Comparison of ENCODE assay signal across 11 cellular contexts in the genomic region with DNA sequence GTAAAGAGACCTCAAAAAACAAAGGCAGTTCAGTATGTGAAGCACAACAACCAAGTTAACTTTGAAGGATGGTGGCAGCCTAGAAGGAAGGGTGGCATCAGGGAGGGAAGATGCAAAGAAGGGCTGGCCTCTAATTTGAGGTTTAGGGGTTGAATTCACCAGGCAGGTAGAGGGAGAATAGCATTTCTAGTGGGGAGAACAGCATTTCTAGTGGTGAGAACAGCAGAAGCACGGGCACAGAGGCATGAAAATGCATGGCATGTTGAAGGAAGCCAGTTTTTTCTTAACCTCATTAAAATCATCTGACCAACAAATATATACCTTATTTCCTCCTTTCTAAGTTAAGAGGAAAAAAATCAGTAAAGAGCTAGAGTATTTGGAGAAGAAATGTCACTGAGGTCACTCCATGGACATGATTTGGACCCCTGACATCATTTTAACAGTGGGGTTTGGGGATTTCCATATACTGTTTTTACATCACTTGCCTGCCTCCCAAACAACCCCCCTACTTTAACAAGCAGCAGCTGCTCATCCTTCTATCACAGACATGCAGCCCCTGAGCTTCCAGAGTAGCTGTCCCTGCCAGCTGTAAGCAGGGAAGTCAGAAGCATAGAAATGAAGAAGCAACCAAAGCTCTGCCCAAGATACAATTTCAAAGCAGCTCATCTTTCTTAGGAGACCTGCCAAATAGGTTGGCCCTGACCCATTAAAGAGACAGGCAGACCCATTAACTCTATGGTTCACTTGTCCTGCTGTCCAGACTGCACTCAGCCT. TPM values are rescaled to one million over a fixed set of nuclear protein-coding genes. Genes with fewer than 3 reads are reported as not detected.
DNase-seq lines count a peak whose midpoint lies in the region; ATAC-seq, FAIRE-seq and TF ChIP-seq lines count a peak whose summit lies in the region.
"Had no signal": no experiment of that assay in that cellular context is flagged by ENCODE, and none has a peak within 500 bp of the region (broad histone marks: within the 10 kb centered on the region; RNA-seq: fewer than 3 reads in every experiment).

No MANE protein-coding gene starts in this region.

- H3K9me3 ChIP-seq in AG04450 (ENCODE audit: control insufficient read depth, insufficient read depth, low read length), result no peaks in the 10 kb centered on the region
- no peaks in the 10 kb centered on the region for H3K9me3 ChIP-seq in muscle layer of colon (ENCODE audit: low read length)
- H3K9me3 ChIP-seq in tibial artery, result no peaks in the 10 kb centered on the region
- H3K9me3 ChIP-seq: HAP-1 had no signal

- H3K36me3 ChIP-seq in muscle layer of colon (ENCODE audit: insufficient read depth, low read length) (no peaks in the 10 kb centered on the region), H7 (replicated peaks; ENCODE audit: control insufficient read depth, insufficient read depth, low read length) (no peaks in the 10 kb centered on the region), tibial artery (no peaks in the 10 kb centered on the region)
- H3K36me3 ChIP-seq: HAP-1 had no signal

- peaks cover 9% of the 10 kb centered on the region for H3K36me3 Mint-ChIP-seq in central memory CD8-positive, alpha-beta T cell (ENCODE audit: insufficient read depth)
- peaks cover 20% of the 10 kb centered on the region for H3K36me3 Mint-ChIP-seq in T-cell

- H3K4me1 ChIP-seq in muscle layer of colon (ENCODE audit: insufficient read depth, low read length) (peaks cover 51% of the 10 kb centered on the region), tibial artery (peaks cover 0 to 30% (median 13%) of the 10 kb centered on the region in 4 donors)
- H3K4me1 ChIP-seq: HAP-1 had no signal

- CTCF ChIA-PET in AG04450 (lab: Charles Lee), result interaction anchor here (0.6 to 1.3 kb wide), 3 partner anchors 14 to 164 kb away, joined by 3 to 7 read pairs (median 3); partner anchors contain the start of gene TIMMDC1
- CTCF ChIA-PET in T-cell (lab: Charles Lee), result interaction anchor here in 1 of 2 donors (0.7 to 0.8 kb wide), 2 partner anchors 33 to 249 kb away, joined by 3 to 4 read pairs; no protein-coding TSS in a partner anchor

- no peak overlapping the region for H3K4me3 Mint-ChIP-seq in central memory CD8-positive, alpha-beta T cell
- no peak overlapping the region for H3K4me3 Mint-ChIP-seq in T-cell

- ATAC-seq in central memory CD8-positive, alpha-beta T cell (replicated peaks; ENCODE audit: extremely low read depth, poor library complexity, severe bottlenecking), result no peak
- no peak for ATAC-seq in T-cell (replicated peaks in 1 of 4)

- H3K27ac Mint-ChIP-seq in central memory CD8-positive, alpha-beta T cell (ENCODE audit: low read depth), result peak overlapping the region; percentile 3
- no peak overlapping the region for H3K27ac Mint-ChIP-seq in T-cell

- DNase-seq in AG04450 (ENCODE audit: low read depth, low spot score) (no peak), GM12891 (ENCODE audit: insufficient read length, low spot score) (no peak), H7 (no peak), HPDE6-E6E7 (ENCODE audit: extremely low spot score) (no peak), T-cell (no peak), tibial artery (no peak)
- DNase-seq in central memory CD8-positive, alpha-beta T cell (ENCODE audit: low spot score in 2 of 2), result no peak
- DNase-seq: T-helper 9 cell had no signal

- H3K27me3 Mint-ChIP-seq in central memory CD8-positive, alpha-beta T cell, result no peaks in the 10 kb centered on the region
- no peaks in the 10 kb centered on the region for H3K27me3 Mint-ChIP-seq in T-cell

- H3K27ac ChIP-seq in AG04450 (ENCODE audit: low read depth, low read length) (no peak overlapping the region), muscle layer of colon (ENCODE audit: low read depth, low read length) (peak overlapping the region; percentile 36), tibial artery (no peak overlapping the region)

- POLR2A ChIA-PET in AG04450 (lab: Yijun Ruan, JAX), result interaction anchor here (1.2 kb wide), 1 partner anchor 164 kb away, joined by 5 read pairs; the partner anchor contains the start of gene TIMMDC1
- POLR2A ChIA-PET in T-cell (lab: Charles Lee), result no interaction called here

- no peaks in the 10 kb centered on the region for H3K4me1 Mint-ChIP-seq in central memory CD8-positive, alpha-beta T cell
- H3K4me1 Mint-ChIP-seq in T-cell, result no peaks in the 10 kb centered on the region

- H3K4me3 ChIP-seq in AG04450 (ENCODE audit: low read depth, low read length) (no peak overlapping the region), muscle layer of colon (ENCODE audit: low read depth in 1 of 2, low read length in 2 of 2) (peak overlapping the region in 1 of 2 donors; percentile 26), H7 (ENCODE audit: insufficient read depth, low read depth, low read length) (no peak overlapping the region), tibial artery (no peak overlapping the region)
- H3K4me3 ChIP-seq: HAP-1 had no signal

- FAIRE-seq in GM12891 (lab: Jason Lieb, UNC), result no peak

- peak overlapping the region; percentile 15 for H3K9ac ChIP-seq in muscle layer of colon (ENCODE audit: low read length)

- TF ChIP-seq POLR2A in GM12891 (IDR thresholded peaks at IDR 0.05; ENCODE audit: low read depth, low read length), result 0 out of 2 replicates have a peak, but pooled peaks have one; percentile 27

- intact Hi-C loops in tibial artery (cut with DNase I; ENCODE audit: low total_unique reads), result no loop called here

- H3K9me3 Mint-ChIP-seq in central memory CD8-positive, alpha-beta T cell, result no peaks in the 10 kb centered on the region
- no peaks in the 10 kb centered on the region for H3K9me3 Mint-ChIP-seq in T-cell

- TF ChIP-seq CTCF in AG04450 (IDR thresholded peaks at IDR 0.05; ENCODE audit: low read depth, low read length) (peak; percentile 40), tibial artery (IDR thresholded peaks at IDR 0.05) (no peak)

- H3K27me3 ChIP-seq in AG04450 (ENCODE audit: control insufficient read depth, insufficient read depth, low read length) (peaks cover 3% of the 10 kb centered on the region), muscle layer of colon (ENCODE audit: control insufficient read depth in 1 of 2, insufficient read depth in 2 of 2, low read length in 2 of 2) (no peaks in the 10 kb centered on the region), H7 (ENCODE audit: control insufficient read depth, insufficient read depth, low read length) (no peaks in the 10 kb centered on the region), tibial artery (no peaks in the 10 kb centered on the region)

TF ChIP-seq in GM12891, 5 proteins besides CTCF, POLR2A, EP300 and RAD21:
- TF ChIP-seq SPI1 (IDR thresholded peaks at IDR 0.05; ENCODE audit: low read depth, low read length) (no peak), PAX5 (IDR thresholded peaks at IDR 0.05; ENCODE audit: insufficient read depth, low read length, severe bottlenecking) (no peak)

RNA-seq across cellular contexts. Expression of gene POPDC2, which starts 2.4 kb away (rescaled TPM):
- polyA plus RNA-seq in AG04450 (2011; rRNA removed), result 0.38 and 0.43 TPM in 2 replicates
- 0.48 and 0.55 TPM in 2 replicates for polyA minus RNA-seq in AG04450 (2011; rRNA and poly(A)+ RNA removed)
- 2.1 TPM for polyA plus RNA-seq in GM12891 (2012; ENCODE audit: low read depth, missing spikeins)
- 0.59 TPM in 1 of 2 replicates, not detected in the other for total RNA-seq in H7 (2014; rRNA removed; shearing (Covaris generic))
- total RNA-seq in T-cell, result 1 to 10 TPM; 3.6 to 4.8 (median 4.2) TPM

RNA-seq across cellular contexts. Expression of gene COX17, which starts 14.4 kb away (rescaled TPM):
- 19.2 and 20.0 TPM in 2 replicates for polyA plus RNA-seq in AG04450 (2011; rRNA removed)
- polyA minus RNA-seq in AG04450 (2011; rRNA and poly(A)+ RNA removed), result 5.2 and 5.6 TPM in 2 replicates
- polyA plus RNA-seq in GM12891 (2012; ENCODE audit: low read depth, missing spikeins), result 198 TPM
- total RNA-seq in H7 (2014; rRNA removed; shearing (Covaris generic)), result 38.5 and 41.6 TPM in 2 replicates
- total RNA-seq in T-cell, result 10 to 100 TPM; 20.5 to 33.1 (median 30.6) TPM

RNA-seq across cellular contexts. Expression of gene CFAP91, which starts 40.0 kb away (rescaled TPM):
- polyA plus RNA-seq in AG04450 (2011; rRNA removed), result not detected in 2 replicates
- not detected in 2 replicates for polyA minus RNA-seq in AG04450 (2011; rRNA and poly(A)+ RNA removed)
- polyA plus RNA-seq in GM12891 (2012; ENCODE audit: low read depth, missing spikeins), result 0.26 TPM
- total RNA-seq in H7 (2014; rRNA removed; shearing (Covaris generic)), result 0.37 and 1.8 TPM in 2 replicates
- total RNA-seq in T-cell, result 1 to 10 TPM in 1 of 5 donors, under 1 TPM in 3, not detected in 1; 0.14 to 1.2 (median 0.40) TPM
- total RNA-seq: dermis microvascular lymphatic vessel endothelial cell had no signal
